ENCODE assay signal across 8 cellular contexts in the genomic region with DNA sequence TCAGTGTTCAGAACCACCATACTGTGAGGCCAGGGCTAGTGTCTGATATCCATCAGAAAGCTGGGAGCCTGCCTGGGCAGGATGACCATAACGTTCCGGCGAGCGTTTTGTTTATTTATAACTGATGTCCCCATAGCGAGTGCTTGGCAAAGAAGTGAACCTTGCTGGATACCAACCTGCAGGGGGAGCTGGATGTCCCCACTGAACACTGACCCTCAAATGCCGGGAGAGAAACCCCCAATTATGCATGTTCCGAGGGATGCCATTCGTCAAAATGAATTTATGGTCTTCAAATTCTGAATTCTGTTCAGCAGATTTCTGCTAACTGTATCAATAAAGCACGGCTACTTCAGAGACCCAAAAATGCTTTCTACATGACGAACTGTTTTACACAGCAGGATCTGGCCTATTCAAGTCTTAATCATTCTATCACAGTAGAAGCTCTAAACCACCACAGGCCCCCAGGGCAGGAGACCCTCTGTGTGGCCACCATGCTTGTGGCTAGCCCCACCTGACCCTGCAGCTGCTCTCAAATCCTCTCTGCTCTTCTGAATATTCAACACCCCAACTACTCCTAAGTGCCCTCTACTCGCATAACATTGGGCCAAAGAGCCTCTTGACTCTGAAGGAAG. TPM values are rescaled to one million over a fixed set of nuclear protein-coding genes. Genes with fewer than 3 reads are reported as not detected.
DNase-seq lines count a peak whose midpoint lies in the region; TF ChIP-seq lines count a peak whose summit lies in the region.

No MANE protein-coding gene starts in this region.

- WGBS in esophagus muscularis mucosa: 22% methylated on average over 11 of the region's 11 CpGs

- H3K36me3 ChIP-seq in OCI-LY7 (ENCODE audit: insufficient read depth, low read length): peaks cover 14% of the 10 kb centered on the region; the same call in 1 of the 2 replicates
- H3K36me3 ChIP-seq in esophagus muscularis mucosa: peaks cover 8 to 43% (median 27%) of the 10 kb centered on the region in 4 donors

- H3K36me3 Mint-ChIP-seq in neural crest cell (ENCODE audit: low read depth): peaks cover 7% of the 10 kb centered on the region

- no TSS peak for BruUV-seq in OCI-LY7 (replicated peaks; lab: Mats Ljungman, UMichigan)

- no peak overlapping the region for H2AFZ ChIP-seq in OCI-LY7 (ENCODE audit: low read length)

- no peak overlapping the region for H3K4me3 Mint-ChIP-seq in neural crest cell

- H3K4me1 Mint-ChIP-seq in neural crest cell: peaks cover 11% of the 10 kb centered on the region

- no peaks in the 10 kb centered on the region for H3K27me3 ChIP-seq in esophagus muscularis mucosa

- no peaks in the 10 kb centered on the region for H4K20me1 ChIP-seq in OCI-LY7 (ENCODE audit: insufficient read depth, low read length)

- CTCF ChIA-PET in OCI-LY7 (lab: Charles Lee; ENCODE audit: unreplicated experiment): no interaction called here

- no peaks in the 10 kb centered on the region for H3K27me3 Mint-ChIP-seq in neural crest cell (ENCODE audit: low read depth)

- peak; percentile 35; the same call in 2 of the 3 replicates for TF ChIP-seq CTCF in GM12872 (IDR thresholded peaks at IDR 0.05; ENCODE audit: insufficient read depth, low read depth, low read length)
- TF ChIP-seq CTCF in OCI-LY7 (conservative IDR thresholded peaks at IDR 0.05; ENCODE audit: low read length): peak; percentile 70
- peak; percentile 73 to 90 (median 87) for TF ChIP-seq CTCF in esophagus muscularis mucosa (IDR thresholded peaks at IDR 0.05)
- TF ChIP-seq CTCF in neural crest cell (conservative IDR thresholded peaks at IDR 0.05): peak; percentile 61

- no peak overlapping the region for H3K4me2 ChIP-seq in OCI-LY7 (ENCODE audit: low read length)

- TF ChIP-seq EP300 in esophagus muscularis mucosa (IDR thresholded peaks at IDR 0.05): no peak

- intact Hi-C loops in OCI-LY7 (cut with micrococcal nuclease; ENCODE audit: unreplicated experiment): no loop called here
- intact Hi-C loops in esophagus muscularis mucosa (cut with DNase I): no loop called here

- TF ChIP-seq POLR2A in esophagus muscularis mucosa (IDR thresholded peaks at IDR 0.05; ENCODE audit: low read depth): no peak

- H3K27ac ChIP-seq in OCI-LY7 (ENCODE audit: low read depth, low read length, poor library complexity, severe bottlenecking): no peak overlapping the region
- peak overlapping the region; percentile 76 to 83 (median 82) for H3K27ac ChIP-seq in esophagus muscularis mucosa (replicated peaks in 1 of 4)

- no peaks in the 10 kb centered on the region for H3K4me1 ChIP-seq in OCI-LY7 (ENCODE audit: insufficient read depth, low read length, poor library complexity, severe bottlenecking)
- peaks cover 14 to 40% (median 35%) of the 10 kb centered on the region in 4 donors for H3K4me1 ChIP-seq in esophagus muscularis mucosa

- H3K79me2 ChIP-seq in OCI-LY7 (ENCODE audit: insufficient read depth, low read depth, low read length): no peaks in the 10 kb centered on the region

- no peaks in the 10 kb centered on the region for H3K9me2 ChIP-seq in OCI-LY7 (ENCODE audit: insufficient read depth, low read length)

- no peak overlapping the region for H3K27ac Mint-ChIP-seq in neural crest cell (ENCODE audit: unreplicated experiment)

- POLR2A ChIA-PET in OCI-LY7 (lab: Charles Lee): no interaction called here

- H3K9me3 Mint-ChIP-seq in neural crest cell: no peaks in the 10 kb centered on the region

- no peaks in the 10 kb centered on the region for H3K9me3 ChIP-seq in OCI-LY7 (ENCODE audit: low read length)
- no peaks in the 10 kb centered on the region for H3K9me3 ChIP-seq in esophagus muscularis mucosa

- no peak overlapping the region for H3K4me3 ChIP-seq in OCI-LY7 (ENCODE audit: low read depth, low read length, poor library complexity, severe bottlenecking)
- H3K4me3 ChIP-seq in esophagus muscularis mucosa: peak overlapping the region in 2 of 4 donors; percentile 4 to 11

- DNase-seq in OCI-LY7 (ENCODE audit: low spot score) (no peak), esophagus muscularis mucosa (ENCODE audit: extremely low spot score) (peak; percentile 95), neural crest cell (ENCODE audit: low read depth, low spot score) (peak; percentile 29), GDM1 (lab: John Stamatoyannopoulos, UW) (no peak), GM19238 (ENCODE audit: insufficient read length, low spot score) (no peak), NCI-H146 treated with DMSO at 0.1 percent for 48 hours (lab: John Stamatoyannopoulos, UW; ENCODE audit: unreplicated experiment) (no peak)
- DNase-seq in stimulated activated CD4-positive, alpha-beta T cell treated with anti-CD3 and anti-CD28 coated beads, Interleukin-2, amount 100 ng/mL, for 48 hours: no peak

RNA-seq across cellular contexts. Expression of gene MED24, which starts 15.2 kb away (rescaled TPM):
- total RNA-seq in OCI-LY7 (2014; rRNA removed; shearing (Covaris generic)): 36.3 and 65.9 TPM in 2 replicates
- total RNA-seq in OCI-LY7 (2022) (103 and 112 TPM in 2 replicates), esophagus muscularis mucosa (10 to 100 TPM; 33.6 to 43.6 (median 37.4) TPM), neural crest cell (147 and 154 TPM in 2 replicates)

RNA-seq across cellular contexts. Expression of gene CSF3, which starts 23.8 kb away (rescaled TPM):
- not detected in 2 replicates for total RNA-seq in OCI-LY7 (2014; rRNA removed; shearing (Covaris generic))
- total RNA-seq in OCI-LY7 (2022) (not detected in 2 replicates), esophagus muscularis mucosa (10 to 100 TPM in 1 of 4 donors, under 1 TPM in 3; 0.32 to 19.4 (median 0.58) TPM), neural crest cell (not detected in 2 replicates)

RNA-seq across cellular contexts. Expression of gene THRA, which starts 23.8 kb away (rescaled TPM):
- 5.4 and 9.3 TPM in 2 replicates for total RNA-seq in OCI-LY7 (2014; rRNA removed; shearing (Covaris generic))
- 3.9 and 5.1 TPM in 2 replicates for total RNA-seq in OCI-LY7 (2022)
- total RNA-seq in esophagus muscularis mucosa: 100 to 1,000 TPM in 2 of 4 donors, 10 to 100 TPM in 2; 69.7 to 112 (median 85.2) TPM
- 15.0 and 15.3 TPM in 2 replicates for total RNA-seq in neural crest cell

RNA-seq across cellular contexts. Expression of gene PSMD3, which starts 58.4 kb away (rescaled TPM):
- 149 and 150 TPM in 2 replicates for total RNA-seq in OCI-LY7 (2014; rRNA removed; shearing (Covaris generic))
- total RNA-seq in OCI-LY7 (2022) (140 and 150 TPM in 2 replicates), esophagus muscularis mucosa (100 to 1,000 TPM in 1 of 4 donors, 10 to 100 TPM in 3; 58.1 to 117 (median 84.0) TPM), neural crest cell (157 and 158 TPM in 2 replicates)

Comparison
In these comparisons a context has a peak if more than half of its experiments do, and no peak if none do; other contexts are left out.
1. CTCF ChIP-seq: peak in every context shown above with its lines; median percentile 87 in esophagus muscularis mucosa; 70 in OCI-LY7; 61 in neural crest cell; 35 in GM12872.
2. DNase-seq: peak in esophagus muscularis mucosa (single experiment) and neural crest cell (single experiment); none in OCI-LY7 (single experiment), GDM1 (single experiment), GM19238 (single experiment), NCI-H146 treated with DMSO at 0.1 percent for 48 hours (single experiment) and stimulated activated CD4-positive, alpha-beta T cell treated with anti-CD3 and anti-CD28 coated beads, Interleukin-2, amount 100 ng/mL, for 48 hours (0 of 2).